ENCODE assay signal across 14 cellular contexts in genomic region chr3:52407779-52408178, GRCh38. TPM values are rescaled to one million over a fixed set of nuclear protein-coding genes. Genes with fewer than 3 reads are reported as not detected.
A peak's percentile ranks its signal among the peaks of the same experiment; 100 is the strongest.
DNase-seq lines count a peak whose midpoint lies in the region; ATAC-seq and TF ChIP-seq lines count a peak whose summit lies in the region.
"Had no signal": no experiment of that assay in that cellular context is flagged by ENCODE, and none has a peak within 500 bp of the region (broad histone marks: within the 10 kb centered on the region; RNA-seq: fewer than 3 reads in every experiment).

No MANE protein-coding gene starts in this region.

- no peak for TF ChIP-seq CTCF in left ventricle myocardium inferior (IDR thresholded peaks at IDR 0.05; ENCODE audit: borderline replicate concordance)

- no peak for ATAC-seq in stimulated activated memory B cell treated with anti-CD40 and anti-IgM and Interleukin-4, amounts not matched to agents 10 μg/mL and 1 μg/mL and 100 μg/mL, for 72 hours
- ATAC-seq in esophagus mucosa: no peak

- H3K4me1 Mint-ChIP-seq in activated naive CD4-positive, alpha-beta T cell treated with anti-CD3 and anti-CD28 coated beads for 36 hours (ENCODE audit: low read depth): peaks cover 35% of the 10 kb centered on the region
- peaks cover 39% of the 10 kb centered on the region for H3K4me1 Mint-ChIP-seq in activated CD4-positive, alpha-beta memory T cell treated with anti-CD3 and anti-CD28 coated beads, Interleukin-2, amount 10 ng/mL, durations not matched to agents 7 days and 5 days
- peaks cover 35% of the 10 kb centered on the region for H3K4me1 Mint-ChIP-seq in stimulated activated memory B cell treated with anti-CD40 and anti-IgM and Interleukin-4, amounts not matched to agents 10 μg/mL and 1 μg/mL and 100 μg/mL, for 72 hours

- H3K9me3 ChIP-seq in left ventricle myocardium inferior (replicated peaks): no peaks in the 10 kb centered on the region
- H3K9me3 ChIP-seq: SJCRH30, uterus had no signal

- POLR2A ChIA-PET in activated CD4-positive, alpha-beta memory T cell treated with anti-CD3 and anti-CD28 coated beads, Interleukin-2, amount 10 ng/mL, durations not matched to agents 7 days and 5 days (lab: Charles Lee): interaction anchor here (1.0 kb wide), 1 partner anchor 10 kb away, joined by 3 read pairs; no protein-coding TSS in a partner anchor

- H3K36me3 ChIP-seq in left ventricle myocardium inferior: peaks cover 57% of the 10 kb centered on the region
- H3K36me3 ChIP-seq: uterus had no signal

- peaks cover 54% of the 10 kb centered on the region for H3K4me1 ChIP-seq in left ventricle myocardium inferior

- no peak overlapping the region for H3K27ac Mint-ChIP-seq in activated naive CD4-positive, alpha-beta T cell treated with anti-CD3 and anti-CD28 coated beads for 36 hours
- no peak overlapping the region for H3K27ac Mint-ChIP-seq in activated CD4-positive, alpha-beta memory T cell treated with anti-CD3 and anti-CD28 coated beads, Interleukin-2, amount 10 ng/mL, durations not matched to agents 7 days and 5 days
- H3K27ac Mint-ChIP-seq in stimulated activated memory B cell treated with anti-CD40 and anti-IgM and Interleukin-4, amounts not matched to agents 10 μg/mL and 1 μg/mL and 100 μg/mL, for 72 hours: peak overlapping the region; percentile 95
- H3K27ac Mint-ChIP-seq: activated B cell treated with CpG ODN at 0.5 μM for 24 hours had no signal

- H3K4me3 ChIP-seq in left ventricle myocardium inferior: no peak overlapping the region
- H3K4me3 ChIP-seq: SJCRH30, uterus had no signal

- DNase-seq in activated naive CD4-positive, alpha-beta T cell treated with anti-CD3 and anti-CD28 coated beads for 36 hours: no peak
- no peak for DNase-seq in activated naive CD4-positive, alpha-beta T cell treated with Interleukin-2 at 50 U/mL for 16 hours
- DNase-seq in activated CD4-positive, alpha-beta memory T cell treated with anti-CD3 and anti-CD28 coated beads, Interleukin-2, amount 10 ng/mL, durations not matched to agents 7 days and 5 days: no peak
- peak; percentile 11 for DNase-seq in left ventricle myocardium inferior
- no peak for DNase-seq in Ammon's horn (ENCODE audit: low spot score)
- DNase-seq in ureter (ENCODE audit: low spot score): no peak
- DNase-seq: activated B cell treated with CpG ODN at 0.5 μM for 24 hours, activated gamma-delta T cell treated with Interleukin-2 at 50 U/mL for 16 hours, NCI-H1694, SJCRH30, uterus had no signal

- no peaks in the 10 kb centered on the region for H3K27me3 ChIP-seq in left ventricle myocardium inferior (ENCODE audit: low read depth)
- H3K27me3 ChIP-seq: SJCRH30, uterus had no signal

- intact Hi-C loops in activated naive CD4-positive, alpha-beta T cell treated with anti-CD3 and anti-CD28 coated beads for 36 hours (cut with micrococcal nuclease): no loop called here
- intact Hi-C loops in left ventricle myocardium inferior (cut with micrococcal nuclease): no loop called here

- peaks cover 25% of the 10 kb centered on the region for H3K36me3 Mint-ChIP-seq in activated naive CD4-positive, alpha-beta T cell treated with anti-CD3 and anti-CD28 coated beads for 36 hours (ENCODE audit: low read depth)
- H3K36me3 Mint-ChIP-seq in activated CD4-positive, alpha-beta memory T cell treated with anti-CD3 and anti-CD28 coated beads, Interleukin-2, amount 10 ng/mL, durations not matched to agents 7 days and 5 days (ENCODE audit: low read depth): peaks cover 57% of the 10 kb centered on the region
- peaks cover 44% of the 10 kb centered on the region for H3K36me3 Mint-ChIP-seq in stimulated activated memory B cell treated with anti-CD40 and anti-IgM and Interleukin-4, amounts not matched to agents 10 μg/mL and 1 μg/mL and 100 μg/mL, for 72 hours

- peak overlapping the region; percentile 86 for H3K4me3 Mint-ChIP-seq in activated naive CD4-positive, alpha-beta T cell treated with anti-CD3 and anti-CD28 coated beads for 36 hours
- peak overlapping the region; percentile 88 for H3K4me3 Mint-ChIP-seq in activated CD4-positive, alpha-beta memory T cell treated with anti-CD3 and anti-CD28 coated beads, Interleukin-2, amount 10 ng/mL, durations not matched to agents 7 days and 5 days
- H3K4me3 Mint-ChIP-seq in stimulated activated memory B cell treated with anti-CD40 and anti-IgM and Interleukin-4, amounts not matched to agents 10 μg/mL and 1 μg/mL and 100 μg/mL, for 72 hours: peak overlapping the region; percentile 7

- CTCF ChIA-PET in activated naive CD4-positive, alpha-beta T cell treated with anti-CD3 and anti-CD28 coated beads for 36 hours (lab: Charles Lee): interaction anchor here (1.4 kb wide), 1 partner anchor 38 kb away, joined by 4 read pairs; no protein-coding TSS in a partner anchor
- CTCF ChIA-PET in activated CD4-positive, alpha-beta memory T cell treated with anti-CD3 and anti-CD28 coated beads, Interleukin-2, amount 10 ng/mL, durations not matched to agents 7 days and 5 days (lab: Charles Lee): no interaction called here

- no peaks in the 10 kb centered on the region for H3K27me3 Mint-ChIP-seq in activated naive CD4-positive, alpha-beta T cell treated with anti-CD3 and anti-CD28 coated beads for 36 hours (ENCODE audit: low read depth)
- H3K27me3 Mint-ChIP-seq in activated CD4-positive, alpha-beta memory T cell treated with anti-CD3 and anti-CD28 coated beads, Interleukin-2, amount 10 ng/mL, durations not matched to agents 7 days and 5 days: no peaks in the 10 kb centered on the region
- no peaks in the 10 kb centered on the region for H3K27me3 Mint-ChIP-seq in stimulated activated memory B cell treated with anti-CD40 and anti-IgM and Interleukin-4, amounts not matched to agents 10 μg/mL and 1 μg/mL and 100 μg/mL, for 72 hours
- H3K27me3 Mint-ChIP-seq: activated B cell treated with CpG ODN at 0.5 μM for 24 hours had no signal

- no peaks in the 10 kb centered on the region for H3K9me3 Mint-ChIP-seq in activated naive CD4-positive, alpha-beta T cell treated with anti-CD3 and anti-CD28 coated beads for 36 hours
- H3K9me3 Mint-ChIP-seq in activated CD4-positive, alpha-beta memory T cell treated with anti-CD3 and anti-CD28 coated beads, Interleukin-2, amount 10 ng/mL, durations not matched to agents 7 days and 5 days: no peaks in the 10 kb centered on the region
- no peaks in the 10 kb centered on the region for H3K9me3 Mint-ChIP-seq in stimulated activated memory B cell treated with anti-CD40 and anti-IgM and Interleukin-4, amounts not matched to agents 10 μg/mL and 1 μg/mL and 100 μg/mL, for 72 hours
- H3K9me3 Mint-ChIP-seq: activated B cell treated with CpG ODN at 0.5 μM for 24 hours had no signal

- no peak overlapping the region for H3K27ac ChIP-seq in left ventricle myocardium inferior (replicated peaks)
- H3K27ac ChIP-seq: coronary artery, SJCRH30, uterus had no signal

RNA-seq across cellular contexts. Expression of gene BAP1, which starts 2.0 kb away (rescaled TPM):
- total RNA-seq in activated naive CD4-positive, alpha-beta T cell treated with anti-CD3 and anti-CD28 coated beads for 36 hours: 10 to 100 TPM; 87.0 to 89.3 TPM
- total RNA-seq in activated CD4-positive, alpha-beta memory T cell treated with anti-CD3 and anti-CD28 coated beads, Interleukin-2, amount 10 ng/mL, durations not matched to agents 7 days and 5 days: 100 to 1,000 TPM in 1 of 2 experiments, 10 to 100 TPM in 1; 90.4 to 100 TPM
- total RNA-seq in left ventricle myocardium inferior (54.2 TPM), esophagus mucosa (43.9 TPM), ureter (62.4 TPM)

RNA-seq across cellular contexts. Expression of gene PHF7, which starts 2.7 kb away (rescaled TPM):
- total RNA-seq in activated naive CD4-positive, alpha-beta T cell treated with anti-CD3 and anti-CD28 coated beads for 36 hours: 10 to 100 TPM; 22.5 to 24.8 TPM
- 10 to 100 TPM; 22.6 to 23.6 TPM for total RNA-seq in activated CD4-positive, alpha-beta memory T cell treated with anti-CD3 and anti-CD28 coated beads, Interleukin-2, amount 10 ng/mL, durations not matched to agents 7 days and 5 days
- total RNA-seq in left ventricle myocardium inferior (16.8 TPM), esophagus mucosa (6.0 TPM), ureter (11.4 TPM)

RNA-seq across cellular contexts. Expression of gene SEMA3G, which starts 37.1 kb away (rescaled TPM):
- not detected for total RNA-seq in activated naive CD4-positive, alpha-beta T cell treated with anti-CD3 and anti-CD28 coated beads for 36 hours
- under 1 TPM; 0.18 to 0.20 TPM for total RNA-seq in activated CD4-positive, alpha-beta memory T cell treated with anti-CD3 and anti-CD28 coated beads, Interleukin-2, amount 10 ng/mL, durations not matched to agents 7 days and 5 days
- 9.2 TPM for total RNA-seq in left ventricle myocardium inferior
- 2.7 TPM for total RNA-seq in esophagus mucosa
- 7.5 TPM for total RNA-seq in ureter
- total RNA-seq: activated B cell treated with CpG ODN at 0.5 μM for 24 hours had no signal

RNA-seq across cellular contexts. Expression of gene TNNC1, which starts 46.1 kb away (rescaled TPM):
- total RNA-seq in activated naive CD4-positive, alpha-beta T cell treated with anti-CD3 and anti-CD28 coated beads for 36 hours: 1 to 10 TPM; 7.2 to 7.6 TPM
- total RNA-seq in activated CD4-positive, alpha-beta memory T cell treated with anti-CD3 and anti-CD28 coated beads, Interleukin-2, amount 10 ng/mL, durations not matched to agents 7 days and 5 days: 1 to 10 TPM; 2.3 to 2.5 TPM
- total RNA-seq in left ventricle myocardium inferior (8,962 TPM), esophagus mucosa (0.88 TPM), ureter (9.4 TPM)
- total RNA-seq: activated B cell treated with CpG ODN at 0.5 μM for 24 hours had no signal

RNA-seq across cellular contexts. Expression of gene NISCH, which starts 47.6 kb away (rescaled TPM):
- total RNA-seq in activated naive CD4-positive, alpha-beta T cell treated with anti-CD3 and anti-CD28 coated beads for 36 hours: 10 to 100 TPM; 50.4 to 52.5 TPM
- 10 to 100 TPM; 73.8 to 75.0 TPM for total RNA-seq in activated CD4-positive, alpha-beta memory T cell treated with anti-CD3 and anti-CD28 coated beads, Interleukin-2, amount 10 ng/mL, durations not matched to agents 7 days and 5 days
- total RNA-seq in left ventricle myocardium inferior: 44.3 TPM
- 38.0 TPM for total RNA-seq in esophagus mucosa
- 140 TPM for total RNA-seq in ureter

Comparison
In these comparisons a context has a peak if more than half of its experiments do, and no peak if none do; other contexts are left out.
1. H3K4me3 Mint-ChIP-seq: peak in every context shown above with its lines; median percentile 88 in activated CD4-positive, alpha-beta memory T cell treated with anti-CD3 and anti-CD28 coated beads, Interleukin-2, amount 10 ng/mL, durations not matched to agents 7 days and 5 days; 86 in activated naive CD4-positive, alpha-beta T cell treated with anti-CD3 and anti-CD28 coated beads for 36 hours; 7 in stimulated activated memory B cell treated with anti-CD40 and anti-IgM and Interleukin-4, amounts not matched to agents 10 μg/mL and 1 μg/mL and 100 μg/mL, for 72 hours.